Comparison of ENCODE assay signal across 8 cellular contexts in genomic region chr6:160022101-160022500, GRCh38.
"Had no signal": no experiment of that assay in that cellular context is flagged by ENCODE, and none has a peak within 500 bp of the region (broad histone marks: within the 10 kb centered on the region; RNA-seq: fewer than 3 reads in every experiment).

No MANE protein-coding gene starts in this region.

- H3K27ac ChIP-seq: HL-60, KMS-11 had no signal

- H3K4me2 ChIP-seq: KMS-11 had no signal

- H3K4me3 ChIP-seq: K562 had no signal

- DNase-seq: IMR-90, Karpas-422, KBM-7, KG1 had no signal

- H3K9ac ChIP-seq: KMS-11 had no signal

- FAIRE-seq: HTR-8/SVneo, K562 had no signal
